Comparison of ENCODE assay signal across 9 cellular contexts in genomic region chr19:4803736-4804695, GRCh38. TPM values are rescaled to one million over a fixed set of nuclear protein-coding genes. Genes with fewer than 3 reads are reported as not detected.
DNase-seq lines count a peak whose midpoint lies in the region; ATAC-seq and TF ChIP-seq lines count a peak whose summit lies in the region.
"Had no signal": no experiment of that assay in that cellular context is flagged by ENCODE, and none has a peak within 500 bp of the region (broad histone marks: within the 10 kb centered on the region; RNA-seq: fewer than 3 reads in every experiment).

No MANE protein-coding gene starts in this region.

- no peak overlapping the region for H3K4me2 ChIP-seq in KMS-11

- H3K9ac ChIP-seq in KMS-11 = no peak overlapping the region

- H3K27ac Mint-ChIP-seq in T-cell = no peak overlapping the region
- H3K27ac Mint-ChIP-seq in activated naive CD8-positive, alpha-beta T cell treated with anti-CD3 and anti-CD28 coated beads, Interleukin-2, amount 10 ng/mL, durations not matched to agents 7 days and 5 days = no peak overlapping the region
- H3K27ac Mint-ChIP-seq: activated naive CD4-positive, alpha-beta T cell treated with anti-CD3 and anti-CD28 coated beads, Interleukin-2, amount 50 U/mL, for 24 hours had no signal

- no peaks in the 10 kb centered on the region for H3K4me1 Mint-ChIP-seq in T-cell
- no peaks in the 10 kb centered on the region for H3K4me1 Mint-ChIP-seq in activated naive CD8-positive, alpha-beta T cell treated with anti-CD3 and anti-CD28 coated beads, Interleukin-2, amount 10 ng/mL, durations not matched to agents 7 days and 5 days
- H3K4me1 Mint-ChIP-seq: activated naive CD4-positive, alpha-beta T cell treated with anti-CD3 and anti-CD28 coated beads, Interleukin-2, amount 50 U/mL, for 24 hours had no signal

- H3K36me3 Mint-ChIP-seq in T-cell = peaks cover 2% of the 10 kb centered on the region
- H3K36me3 Mint-ChIP-seq in activated naive CD8-positive, alpha-beta T cell treated with anti-CD3 and anti-CD28 coated beads, Interleukin-2, amount 10 ng/mL, durations not matched to agents 7 days and 5 days = no peaks in the 10 kb centered on the region
- H3K36me3 Mint-ChIP-seq: activated naive CD4-positive, alpha-beta T cell treated with anti-CD3 and anti-CD28 coated beads, Interleukin-2, amount 50 U/mL, for 24 hours had no signal

- no peak overlapping the region for H2AFZ ChIP-seq in KMS-11 (ENCODE audit: low read depth)

- H4K20me1 ChIP-seq in KMS-11 (ENCODE audit: insufficient read depth) = no peaks in the 10 kb centered on the region

- POLR2A ChIA-PET in T-cell (lab: Charles Lee) = no interaction called here
- POLR2A ChIA-PET in activated naive CD8-positive, alpha-beta T cell treated with anti-CD3 and anti-CD28 coated beads, Interleukin-2, amount 10 ng/mL, durations not matched to agents 7 days and 5 days (lab: Charles Lee) = interaction anchor here (0.5 to 1.3 kb wide), 2 partner anchors 13 to 507 kb away, joined by 3 to 6 read pairs; partner anchors contain the start of gene FEM1A

- no peaks in the 10 kb centered on the region for H3K79me2 ChIP-seq in KMS-11 (ENCODE audit: insufficient read depth, low read depth)

- no peak overlapping the region for H3K4me3 ChIP-seq in KMS-11 (IDR thresholded peaks at IDR 0.05; ENCODE audit: insufficient read depth, low read depth, low read length)

- no peak overlapping the region for H3K4me3 Mint-ChIP-seq in T-cell
- no peak overlapping the region for H3K4me3 Mint-ChIP-seq in activated naive CD8-positive, alpha-beta T cell treated with anti-CD3 and anti-CD28 coated beads, Interleukin-2, amount 10 ng/mL, durations not matched to agents 7 days and 5 days
- H3K4me3 Mint-ChIP-seq: activated naive CD4-positive, alpha-beta T cell treated with anti-CD3 and anti-CD28 coated beads, Interleukin-2, amount 50 U/mL, for 24 hours had no signal

- H3K9me3 Mint-ChIP-seq in T-cell = no peaks in the 10 kb centered on the region
- H3K9me3 Mint-ChIP-seq in activated naive CD8-positive, alpha-beta T cell treated with anti-CD3 and anti-CD28 coated beads, Interleukin-2, amount 10 ng/mL, durations not matched to agents 7 days and 5 days = no peaks in the 10 kb centered on the region
- H3K9me3 Mint-ChIP-seq: activated naive CD4-positive, alpha-beta T cell treated with anti-CD3 and anti-CD28 coated beads, Interleukin-2, amount 50 U/mL, for 24 hours had no signal

- DNase-seq in Daoy (ENCODE audit: low read depth) (peak; percentile 77), T-cell (peak in 32 of 34 experiments; percentile 20 to 69 (median 52)), hepatic stellate cell (ENCODE audit: low spot score) (peak; percentile 52)
- peak; percentile 71 for DNase-seq in activated naive CD8-positive, alpha-beta T cell treated with anti-CD3 and anti-CD28 coated beads, Interleukin-2, amount 10 ng/mL, durations not matched to agents 7 days and 5 days
- peak; percentile 49 for DNase-seq in stimulated activated CD4-positive, alpha-beta T cell treated with anti-CD3 and anti-CD28 coated beads, Interleukin-1b, Interleukin-23, amount 100 ng/mL, for 4 hours (ENCODE audit: low read depth in 2 of 2)

- no peaks in the 10 kb centered on the region for H3K4me1 ChIP-seq in KMS-11 (ENCODE audit: low read depth, poor library complexity, severe bottlenecking)

- H3K27ac ChIP-seq in KMS-11 = no peak overlapping the region

- H3K27me3 ChIP-seq in KMS-11 (ENCODE audit: insufficient read depth, low read depth) = no peaks in the 10 kb centered on the region

- CTCF ChIA-PET in T-cell (lab: Charles Lee) = interaction anchor here (0.6 to 1.5 kb wide), 4 partner anchors 20 to 72 kb away, joined by 3 to 4 read pairs (median 3); no protein-coding TSS in a partner anchor

- ATAC-seq in T-cell (replicated peaks in 1 of 4) (peak; percentile 77 to 96 (median 91)), GM21723 (IDR thresholded peaks at IDR 0.05; ENCODE audit: unreplicated experiment) (no peak), HG03520 (IDR thresholded peaks at IDR 0.05; ENCODE audit: unreplicated experiment) (no peak)
- ATAC-seq in activated naive CD8-positive, alpha-beta T cell treated with anti-CD3 and anti-CD28 coated beads, Interleukin-2, amount 10 ng/mL, durations not matched to agents 7 days and 5 days (ENCODE audit: low read depth) = peak; percentile 93

- no peaks in the 10 kb centered on the region for H3K36me3 ChIP-seq in KMS-11 (ENCODE audit: insufficient read depth)

- peak; percentile 76 for TF ChIP-seq CTCF in KMS-11 (conservative IDR thresholded peaks at IDR 0.05; ENCODE audit: low read depth, low read length)

- no peaks in the 10 kb centered on the region for H3K27me3 Mint-ChIP-seq in T-cell
- no peaks in the 10 kb centered on the region for H3K27me3 Mint-ChIP-seq in activated naive CD8-positive, alpha-beta T cell treated with anti-CD3 and anti-CD28 coated beads, Interleukin-2, amount 10 ng/mL, durations not matched to agents 7 days and 5 days
- H3K27me3 Mint-ChIP-seq: activated naive CD4-positive, alpha-beta T cell treated with anti-CD3 and anti-CD28 coated beads, Interleukin-2, amount 50 U/mL, for 24 hours had no signal

RNA-seq across cellular contexts. Expression of gene FEM1A, which starts 12.5 kb away (rescaled TPM):
- 13.5 and 14.0 TPM in 2 replicates for total RNA-seq in Daoy (2014; rRNA removed; shearing (Covaris generic))
- total RNA-seq in T-cell = 10 to 100 TPM in 4 of 5 donors, 1 to 10 TPM in 1; 9.7 to 17.7 (median 16.1) TPM
- total RNA-seq in activated naive CD8-positive, alpha-beta T cell treated with anti-CD3 and anti-CD28 coated beads, Interleukin-2, amount 10 ng/mL, durations not matched to agents 7 days and 5 days = 10 to 100 TPM; 12.5 to 12.6 TPM

RNA-seq across cellular contexts. Expression of gene TICAM1, which starts 27.5 kb away (rescaled TPM):
- 0.74 and 1.7 TPM in 2 replicates for total RNA-seq in Daoy (2014; rRNA removed; shearing (Covaris generic))
- total RNA-seq in T-cell = 10 to 100 TPM; 12.8 to 20.3 (median 16.8) TPM
- total RNA-seq in activated naive CD8-positive, alpha-beta T cell treated with anti-CD3 and anti-CD28 coated beads, Interleukin-2, amount 10 ng/mL, durations not matched to agents 7 days and 5 days = 10 to 100 TPM; 14.1 to 14.3 TPM

Comparison
In these comparisons a context has a peak if more than half of its experiments do, and no peak if none do; other contexts are left out.
1. ATAC-seq: peak in T-cell (4 of 4) and activated naive CD8-positive, alpha-beta T cell treated with anti-CD3 and anti-CD28 coated beads, Interleukin-2, amount 10 ng/mL, durations not matched to agents 7 days and 5 days (single experiment); none in GM21723 (single experiment) and HG03520 (single experiment).
2. Peak in every context shown above with its lines, with median percentiles within 50 percentile points of each other: DNase-seq.